Comparison of ENCODE assay signal across 12 cellular contexts in the genomic region with DNA sequence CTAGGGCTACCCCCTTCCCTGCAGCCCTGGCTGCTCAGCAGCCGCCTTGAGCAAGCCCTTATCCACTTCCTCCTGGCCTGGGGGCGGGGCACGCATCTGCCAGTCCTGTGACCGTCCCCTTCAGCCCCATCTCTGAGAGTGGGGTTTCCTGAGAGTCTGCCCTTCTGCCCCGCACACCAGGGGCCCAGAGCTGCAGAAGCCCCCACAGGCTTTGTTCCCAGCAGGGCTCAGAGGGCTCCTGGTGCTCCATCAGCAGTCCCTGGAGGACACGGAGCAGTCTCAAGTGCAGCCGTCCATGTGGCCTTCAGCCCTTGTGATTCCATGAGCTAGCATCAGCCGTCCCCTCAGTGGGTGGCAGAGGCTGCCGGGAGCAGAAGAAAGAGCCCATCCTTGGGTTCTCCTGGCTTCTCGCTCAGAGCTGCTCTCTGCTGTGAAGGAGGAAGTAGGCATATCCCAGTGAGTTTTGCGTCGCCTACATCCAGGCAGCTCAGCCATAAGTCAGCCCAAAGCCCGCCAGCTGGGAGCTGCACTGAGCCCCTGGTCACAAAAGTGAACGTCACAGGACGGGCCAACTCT. TPM values are rescaled to one million over a fixed set of nuclear protein-coding genes. Genes with fewer than 3 reads are reported as not detected.
DNase-seq lines count a peak whose midpoint lies in the region; ATAC-seq and TF ChIP-seq lines count a peak whose summit lies in the region.
"Had no signal": no experiment of that assay in that cellular context is flagged by ENCODE, and none has a peak within 500 bp of the region (broad histone marks: within the 10 kb centered on the region; RNA-seq: fewer than 3 reads in every experiment).

No MANE protein-coding gene starts in this region.

- no peak overlapping the region for H3K4me3 ChIP-seq in mucosa of descending colon

- H3K27ac ChIP-seq in caudate nucleus (ENCODE audit: low read depth, low read length) (peak overlapping the region; percentile 36), RWPE1 (no peak overlapping the region)
- H3K27ac ChIP-seq: epithelial cell of prostate had no signal

- no peaks in the 10 kb centered on the region for H3K9me3 Mint-ChIP-seq in stimulated activated naive CD8-positive, alpha-beta T cell treated with anti-CD3 and anti-CD28 coated beads, Interleukin-15, amount 100 ng/mL, for 72 hours

- ATAC-seq in stimulated activated naive CD8-positive, alpha-beta T cell treated with anti-CD3 and anti-CD28 coated beads, Interleukin-15, Interleukin-2, amounts not matched to agents 100 U/mL and 50 U/mL, for 24 hours, result peak; percentile 47
- no peak for ATAC-seq in stimulated activated naive CD8-positive, alpha-beta T cell treated with anti-CD3 and anti-CD28 coated beads, Interleukin-15, amount 100 ng/mL, for 72 hours
- ATAC-seq in mucosa of descending colon, result peak; percentile 70

- in situ Hi-C loops in ACHN (cut with HindIII; ENCODE audit: low pct_ligation_motif_present, low pct_unique_long_range_greater_than_20kb, low sequenced_read_pairs), result no loop called here

- H3K27me3 Mint-ChIP-seq in stimulated activated naive CD8-positive, alpha-beta T cell treated with anti-CD3 and anti-CD28 coated beads, Interleukin-15, amount 100 ng/mL, for 72 hours, result no peaks in the 10 kb centered on the region
- H3K27me3 Mint-ChIP-seq: activated naive CD8-positive, alpha-beta T cell had no signal

- peak overlapping the region in 1 of 2 donors; percentile 80 for H3K27ac Mint-ChIP-seq in stimulated activated naive CD8-positive, alpha-beta T cell treated with anti-CD3 and anti-CD28 coated beads, Interleukin-15, amount 100 ng/mL, for 72 hours
- H3K27ac Mint-ChIP-seq: activated naive CD8-positive, alpha-beta T cell had no signal

- peak; percentile 31 for DNase-seq in stimulated activated naive CD8-positive, alpha-beta T cell treated with anti-CD3 and anti-CD28 coated beads, Interleukin-15, Interleukin-2, amounts not matched to agents 100 U/mL and 50 U/mL, for 24 hours
- DNase-seq in stimulated activated naive CD8-positive, alpha-beta T cell treated with anti-CD3 and anti-CD28 coated beads, Interleukin-15, amount 100 ng/mL, for 72 hours, result no peak
- DNase-seq in caudate nucleus (lab: John Stamatoyannopoulos, UW) (peak in 8 of 61 donors; percentile 4 to 31 (median 19)), mucosa of descending colon (peak; percentile 47 to 84 (median 55)), DMS153 (lab: John Stamatoyannopoulos, UW) (no peak), RWPE1 (ENCODE audit: low spot score) (no peak), ACHN (no peak), NCI-H82 treated with DMSO at 0.1 percent for 48 hours (lab: John Stamatoyannopoulos, UW; ENCODE audit: unreplicated experiment) (no peak)
- DNase-seq: NCI-H1105 treated with DMSO at 0.1 percent for 48 hours, T-helper 2 cell had no signal

- CTCF ChIA-PET in RWPE1 (lab: Yijun Ruan, JAX), result interaction anchor here (0.6 kb wide), 1 partner anchor 109 kb away, joined by 6 read pairs; no protein-coding TSS in a partner anchor

- H3K4me3 Mint-ChIP-seq in stimulated activated naive CD8-positive, alpha-beta T cell treated with anti-CD3 and anti-CD28 coated beads, Interleukin-15, amount 100 ng/mL, for 72 hours, result no peak overlapping the region
- H3K4me3 Mint-ChIP-seq: activated naive CD8-positive, alpha-beta T cell had no signal

- peaks cover 5% of the 10 kb centered on the region for H3K4me1 ChIP-seq in mucosa of descending colon (ENCODE audit: low read depth)

- TF ChIP-seq CTCF in mucosa of descending colon (IDR thresholded peaks at IDR 0.05) (no peak), RWPE1 (conservative IDR thresholded peaks at IDR 0.05; ENCODE audit: low read depth) (no peak)

- H3K9me3 ChIP-seq in mucosa of descending colon, result no peaks in the 10 kb centered on the region

- no peaks in the 10 kb centered on the region for H3K36me3 ChIP-seq in mucosa of descending colon (ENCODE audit: low read depth)

- intact Hi-C loops in mucosa of descending colon (cut with DNase I, micrococcal nuclease), result no loop called here

- POLR2A ChIA-PET in RWPE1 (lab: Yijun Ruan, JAX; ENCODE audit: low non-redundant PET), result no interaction called here

- H3K4me1 Mint-ChIP-seq in stimulated activated naive CD8-positive, alpha-beta T cell treated with anti-CD3 and anti-CD28 coated beads, Interleukin-15, amount 100 ng/mL, for 72 hours, result peaks cover 61% of the 10 kb centered on the region

RNA-seq across cellular contexts. Expression of a gene that starts 16.3 kb away (rescaled TPM):
- total RNA-seq in mucosa of descending colon, result 10 to 100 TPM; 73.7 to 91.8 (median 90.8) TPM

RNA-seq across cellular contexts. Expression of a gene that starts 16.6 kb away (rescaled TPM):
- 10 to 100 TPM; 12.2 to 16.6 (median 13.6) TPM for total RNA-seq in mucosa of descending colon

Comparison
In these comparisons a context has a peak if more than half of its experiments do, and no peak if none do; other contexts are left out.
1. DNase-seq: peak in stimulated activated naive CD8-positive, alpha-beta T cell treated with anti-CD3 and anti-CD28 coated beads, Interleukin-15, Interleukin-2, amounts not matched to agents 100 U/mL and 50 U/mL, for 24 hours (single experiment) and mucosa of descending colon (3 of 3); none in stimulated activated naive CD8-positive, alpha-beta T cell treated with anti-CD3 and anti-CD28 coated beads, Interleukin-15, amount 100 ng/mL, for 72 hours (0 of 2), DMS153 (single experiment), RWPE1 (single experiment), ACHN (single experiment) and NCI-H82 treated with DMSO at 0.1 percent for 48 hours (single experiment).